ENCODE assay signal across 7 cellular contexts in genomic region chr15:43791993-43792760, GRCh38. TPM values are rescaled to one million over a fixed set of nuclear protein-coding genes. Genes with fewer than 3 reads are reported as not detected.
DNase-seq lines count a peak whose midpoint lies in the region; ATAC-seq, FAIRE-seq and TF ChIP-seq lines count a peak whose summit lies in the region.

Gene SERF2, plus strand, starts transcription at chr15:43792320. Its CDS starts 57 bp downstream, at chr15:43792377.

- intact Hi-C loops in body of pancreas (cut with DNase I) (no loop called here), sigmoid colon (cut with DNase I) (loop anchor here (2.0 kb wide), 1 partner anchor 33 kb away; the partner anchor contains the start of gene MFAP1)

- peak in 1 of 4 donors; percentile 68 for TF ChIP-seq EP300 in sigmoid colon (IDR thresholded peaks at IDR 0.05)

- H3K27ac ChIP-seq in body of pancreas, result peak within 1 kb of the TSS; percentile 95 to 99 (median 98)
- H3K27ac ChIP-seq in sigmoid colon, result peak within 1 kb of the TSS; percentile 94 to 99 (median 96)

- TF ChIP-seq POLR2A in body of pancreas (IDR thresholded peaks at IDR 0.05) (peak; percentile 99 to 100 (median 99)), sigmoid colon (IDR thresholded peaks at IDR 0.05) (peak; percentile 99)

- FAIRE-seq in TTC549 (lab: Jason Lieb, UNC), result peak; percentile 76

- peak; percentile 81 for ATAC-seq in GM18519 (IDR thresholded peaks at IDR 0.05; ENCODE audit: low FRiP score, unreplicated experiment)
- peak; percentile 78 for ATAC-seq in HG03060 (IDR thresholded peaks at IDR 0.05; ENCODE audit: low read depth, unreplicated experiment)
- peak; percentile 92 for ATAC-seq in body of pancreas

- DNase-seq in NCI-H2107 treated with DMSO at 0.1 percent for 48 hours (lab: John Stamatoyannopoulos, UW; ENCODE audit: unreplicated experiment) (peak; percentile 85), body of pancreas (peak; percentile 100), iPS DF 19.7 (ENCODE audit: low read depth, low spot score) (peak; percentile 90), sigmoid colon (peak; percentile 100)

- peak within 1 kb of the TSS; percentile 52 to 91 for H3K4me3 ChIP-seq in body of pancreas
- H3K4me3 ChIP-seq in sigmoid colon, result peak within 1 kb of the TSS; percentile 71 to 91 (median 88)

- H3K27me3 ChIP-seq in body of pancreas (no peaks in the 10 kb centered on the region), sigmoid colon (no peaks in the 10 kb centered on the region)

- peaks cover 54% of the 10 kb centered on the region for H3K4me1 ChIP-seq in body of pancreas
- peaks cover 4 to 47% (median 28%) of the 10 kb centered on the region in 4 donors for H3K4me1 ChIP-seq in sigmoid colon

- H3K9me3 ChIP-seq in body of pancreas, result no peaks in the 10 kb centered on the region
- no peaks in the 10 kb centered on the region for H3K9me3 ChIP-seq in sigmoid colon

- TF ChIP-seq CTCF in body of pancreas (IDR thresholded peaks at IDR 0.05) (peak in 1 of 7 experiments; percentile 1), sigmoid colon (IDR thresholded peaks at IDR 0.05) (no peak)

- 0 to 1% methylated on average over 14 to 66 of the region's 66 CpGs for WGBS in body of pancreas, 2 donors
- 0% methylated on average over 66 of the region's 66 CpGs for WGBS in sigmoid colon, 2 donors

- H3K36me3 ChIP-seq in body of pancreas (replicated peaks in 1 of 2; ENCODE audit: insufficient read depth in 1 of 2, low read depth in 2 of 2), result peaks cover 3 to 7% of the 10 kb centered on the region in 2 donors
- peaks cover 0 to 38% (median 14%) of the 10 kb centered on the region in 4 donors for H3K36me3 ChIP-seq in sigmoid colon

RNA-seq across cellular contexts. Expression of gene SERF2, which starts in this region (rescaled TPM):
- total RNA-seq in body of pancreas (100 to 1,000 TPM; 190 to 818 TPM), sigmoid colon (100 to 1,000 TPM; 625 to 803 (median 718) TPM)
- polyA plus RNA-seq in sigmoid colon, result 1,000 to 10,000 TPM; 1,723 to 3,090 (median 2,981) TPM

Comparison
In these comparisons a context has a peak if more than half of its experiments do, and no peak if none do; other contexts are left out.
1. Peak in every context shown above with its lines: DNase-seq, ATAC-seq, H3K4me3 ChIP-seq and H3K27ac ChIP-seq.